Comparison of ENCODE assay signal across 34 cellular contexts in genomic region chr15:38224486-38224885, GRCh38.
"Had no signal": no experiment of that assay in that cellular context is flagged by ENCODE, and none has a peak within 500 bp of the region (broad histone marks: within the 10 kb centered on the region; RNA-seq: fewer than 3 reads in every experiment).

No MANE protein-coding gene starts in this region.

- H3K4me3 ChIP-seq: adrenal gland, body of pancreas, colonic mucosa, gastroesophageal sphincter had no signal

- H3K27me3 ChIP-seq: adrenal gland, body of pancreas, colonic mucosa, foreskin keratinocyte, gastroesophageal sphincter had no signal

- H3K27ac ChIP-seq: adrenal gland, colonic mucosa, foreskin keratinocyte, gastroesophageal sphincter had no signal

- H3K27ac Mint-ChIP-seq: activated CD4-positive, alpha-beta memory T cell treated with anti-CD3 and anti-CD28 coated beads for 36 hours; activated CD4-positive, alpha-beta T cell treated with anti-CD3 and anti-CD28 coated beads for 36 hours; activated CD4-positive, alpha-beta T cell treated with anti-CD3 and anti-CD28 coated beads, Interleukin-2, amount 10 ng/mL, durations not matched to agents 24 days and 14 days; activated CD8-positive, alpha-beta memory T cell treated with anti-CD3 and anti-CD28 coated beads, Interleukin-2, amount 10 ng/mL, durations not matched to agents 7 days and 5 days; activated CD8-positive, alpha-beta T cell treated with anti-CD3 and anti-CD28 coated beads, Interleukin-2, amount 10 ng/mL, durations not matched to agents 7 days and 5 days; activated naive CD4-positive, alpha-beta T cell treated with anti-CD3 and anti-CD28 coated beads for 36 hours; activated naive CD4-positive, alpha-beta T cell treated with anti-CD3 and anti-CD28 coated beads, Interleukin-2, amount 50 U/mL, for 24 hours; activated naive CD8-positive, alpha-beta T cell treated with anti-CD3 and anti-CD28 coated beads for 36 hours; activated naive CD8-positive, alpha-beta T cell treated with anti-CD3 and anti-CD28 coated beads, Interleukin-2, amount 50 U/mL, for 24 hours; activated T-helper 1 cell treated with anti-CD3 and anti-CD28 coated beads, Interleukin-12 subunit alpha, Interleukin-12 subunit beta, Interleukin-2, Interleukin-4 antibody, amounts not matched to agents 30 ng/mL and 10 ng/mL and 1 ng/mL, durations not matched to agents 14 hours and 24 hours and 36 hours; activated T-helper 2 cell treated with anti-CD3 and anti-CD28 coated beads, Interferon-gamma antibody, Interleukin-2, Interleukin-4, amounts not matched to agents 10 μg/mL and 5 μg/mL and 100 μg/mL, durations not matched to agents 14 hours and 24 hours and 36 hours; endodermal cell; T-helper 17 cell; T-helper 2 cell treated with Interferon-gamma antibody and Interleukin-4, amounts not matched to agents 5 μg/mL and 100 μg/mL, for 36 hours had no signal

- H3K9me3 Mint-ChIP-seq: activated CD4-positive, alpha-beta memory T cell treated with anti-CD3 and anti-CD28 coated beads for 36 hours; activated CD4-positive, alpha-beta T cell treated with anti-CD3 and anti-CD28 coated beads, Interleukin-2, amount 10 ng/mL, durations not matched to agents 24 days and 14 days; activated naive CD4-positive, alpha-beta T cell treated with anti-CD3 and anti-CD28 coated beads for 36 hours; activated naive CD4-positive, alpha-beta T cell treated with anti-CD3 and anti-CD28 coated beads, Interleukin-2, amount 50 U/mL, for 24 hours; activated naive CD8-positive, alpha-beta T cell treated with anti-CD3 and anti-CD28 coated beads for 36 hours; activated naive CD8-positive, alpha-beta T cell treated with anti-CD3 and anti-CD28 coated beads, Interleukin-2, amount 50 U/mL, for 24 hours; activated T-helper 1 cell treated with anti-CD3 and anti-CD28 coated beads, Interleukin-12 subunit alpha, Interleukin-12 subunit beta, Interleukin-2, Interleukin-4 antibody, amounts not matched to agents 30 ng/mL and 10 ng/mL and 1 ng/mL, durations not matched to agents 14 hours and 24 hours and 36 hours; activated T-helper 2 cell treated with anti-CD3 and anti-CD28 coated beads, Interferon-gamma antibody, Interleukin-2, Interleukin-4, amounts not matched to agents 10 μg/mL and 5 μg/mL and 100 μg/mL, durations not matched to agents 14 hours and 24 hours and 36 hours; endodermal cell; T-helper 2 cell treated with Interferon-gamma antibody and Interleukin-4, amounts not matched to agents 5 μg/mL and 100 μg/mL, for 36 hours had no signal

- H3K4me1 ChIP-seq: adrenal gland, gastroesophageal sphincter had no signal

- H3K36me3 ChIP-seq: adrenal gland, colonic mucosa, gastroesophageal sphincter had no signal

- H3K27me3 Mint-ChIP-seq: activated CD4-positive, alpha-beta T cell treated with anti-CD3 and anti-CD28 coated beads for 36 hours had no signal

- H3K4me1 Mint-ChIP-seq: activated CD4-positive, alpha-beta T cell treated with anti-CD3 and anti-CD28 coated beads for 36 hours; activated CD4-positive, alpha-beta T cell treated with anti-CD3 and anti-CD28 coated beads, Interleukin-2, amount 10 ng/mL, durations not matched to agents 24 days and 14 days; activated CD8-positive, alpha-beta memory T cell treated with anti-CD3 and anti-CD28 coated beads, Interleukin-2, amount 10 ng/mL, durations not matched to agents 7 days and 5 days; activated naive CD4-positive, alpha-beta T cell treated with anti-CD3 and anti-CD28 coated beads, Interleukin-2, amount 50 U/mL, for 24 hours; activated naive CD8-positive, alpha-beta T cell treated with anti-CD3 and anti-CD28 coated beads for 36 hours; activated naive CD8-positive, alpha-beta T cell treated with anti-CD3 and anti-CD28 coated beads, Interleukin-2, amount 50 U/mL, for 24 hours; T-helper 17 cell had no signal

- ATAC-seq: activated CD4-positive, alpha-beta T cell treated with anti-CD3 and anti-CD28 coated beads for 36 hours; activated CD8-positive, alpha-beta memory T cell treated with anti-CD3 and anti-CD28 coated beads, Interleukin-2, amount 10 ng/mL, durations not matched to agents 7 days and 5 days; activated CD8-positive, alpha-beta T cell treated with anti-CD3 and anti-CD28 coated beads, Interleukin-2, amount 10 ng/mL, durations not matched to agents 7 days and 5 days; activated naive CD8-positive, alpha-beta T cell treated with anti-CD3 and anti-CD28 coated beads, Interleukin-2, amount 50 U/mL, for 24 hours; body of pancreas; esophagus mucosa; foreskin keratinocyte; gastroesophageal sphincter; T-helper 17 cell had no signal

- DNase-seq: activated CD4-positive, alpha-beta memory T cell treated with anti-CD3 and anti-CD28 coated beads for 36 hours; activated CD4-positive, alpha-beta T cell treated with anti-CD3 and anti-CD28 coated beads for 36 hours; activated CD4-positive, alpha-beta T cell treated with anti-CD3 and anti-CD28 coated beads, Interleukin-2, amount 10 ng/mL, durations not matched to agents 24 days and 14 days; activated CD4-positive, CD25-positive, alpha-beta regulatory T cell; activated CD4-positive, CD25-positive, alpha-beta regulatory T cell treated with anti-CD3 and anti-CD28 coated beads, Interleukin-2, amount 50 U/mL, for 72 hours; activated CD8-positive, alpha-beta memory T cell treated with anti-CD3 and anti-CD28 coated beads, Interleukin-2, amount 10 ng/mL, durations not matched to agents 7 days and 5 days; activated CD8-positive, alpha-beta memory T cell treated with anti-CD3 and anti-CD28 coated beads, Interleukin-2, amount 50 U/mL, for 4 hours; activated CD8-positive, alpha-beta T cell treated with anti-CD3 and anti-CD28 coated beads, Interleukin-2, amount 10 ng/mL, durations not matched to agents 7 days and 5 days; activated effector memory CD4-positive, alpha-beta T cell treated with anti-CD3 and anti-CD28 coated beads, Interleukin-2, amount 50 U/mL, for 16 hours; activated naive CD4-positive, alpha-beta T cell treated with anti-CD3 and anti-CD28 coated beads for 36 hours; activated naive CD8-positive, alpha-beta T cell treated with anti-CD3 and anti-CD28 coated beads for 36 hours; activated naive CD8-positive, alpha-beta T cell treated with anti-CD3 and anti-CD28 coated beads, Interleukin-2, amount 50 U/mL, for 24 hours; activated T-cell treated with anti-CD3 and anti-CD28 coated beads, Interleukin-2, amount 50 U/mL, for 1 hour; activated T-cell treated with anti-CD3 and anti-CD28 coated beads, Interleukin-2, amount 50 U/mL, for 48 hours; adrenal gland; amygdala; aorta; body of pancreas; central memory CD4-positive, alpha-beta T cell; cerebellar nuclear complex; colonic mucosa; effector memory CD4-positive, alpha-beta T cell; endodermal cell; foreskin keratinocyte; head of caudate nucleus; T-helper 1 cell; T-helper 17 cell; T1000 had no signal

- H3K9me3 ChIP-seq: adrenal gland, body of pancreas, colonic mucosa, gastroesophageal sphincter had no signal

- H3K4me3 Mint-ChIP-seq: activated CD4-positive, alpha-beta memory T cell treated with anti-CD3 and anti-CD28 coated beads for 36 hours; activated CD4-positive, alpha-beta T cell treated with anti-CD3 and anti-CD28 coated beads for 36 hours; activated CD4-positive, alpha-beta T cell treated with anti-CD3 and anti-CD28 coated beads, Interleukin-2, amount 10 ng/mL, durations not matched to agents 24 days and 14 days; activated CD8-positive, alpha-beta memory T cell treated with anti-CD3 and anti-CD28 coated beads, Interleukin-2, amount 10 ng/mL, durations not matched to agents 7 days and 5 days; activated CD8-positive, alpha-beta T cell treated with anti-CD3 and anti-CD28 coated beads, Interleukin-2, amount 10 ng/mL, durations not matched to agents 7 days and 5 days; activated naive CD4-positive, alpha-beta T cell treated with anti-CD3 and anti-CD28 coated beads for 36 hours; activated naive CD4-positive, alpha-beta T cell treated with anti-CD3 and anti-CD28 coated beads, Interleukin-2, amount 50 U/mL, for 24 hours; activated naive CD8-positive, alpha-beta T cell treated with anti-CD3 and anti-CD28 coated beads for 36 hours; activated naive CD8-positive, alpha-beta T cell treated with anti-CD3 and anti-CD28 coated beads, Interleukin-2, amount 50 U/mL, for 24 hours; activated T-helper 1 cell treated with anti-CD3 and anti-CD28 coated beads, Interleukin-12 subunit alpha, Interleukin-12 subunit beta, Interleukin-2, Interleukin-4 antibody, amounts not matched to agents 30 ng/mL and 10 ng/mL and 1 ng/mL, durations not matched to agents 14 hours and 24 hours and 36 hours; endodermal cell; T-helper 17 cell; T-helper 2 cell treated with Interferon-gamma antibody and Interleukin-4, amounts not matched to agents 5 μg/mL and 100 μg/mL, for 36 hours had no signal

- H3K36me3 Mint-ChIP-seq: activated CD4-positive, alpha-beta memory T cell treated with anti-CD3 and anti-CD28 coated beads for 36 hours; activated CD8-positive, alpha-beta memory T cell treated with anti-CD3 and anti-CD28 coated beads, Interleukin-2, amount 10 ng/mL, durations not matched to agents 7 days and 5 days; activated naive CD4-positive, alpha-beta T cell treated with anti-CD3 and anti-CD28 coated beads, Interleukin-2, amount 50 U/mL, for 24 hours; activated naive CD8-positive, alpha-beta T cell treated with anti-CD3 and anti-CD28 coated beads for 36 hours had no signal
